8 cellular contexts compared by ENCODE assay signal in genomic region chr18:3455090-3455640, GRCh38. TPM values are rescaled to one million over a fixed set of nuclear protein-coding genes. Genes with fewer than 3 reads are reported as not detected.
DNase-seq lines count a peak whose midpoint lies in the region; ATAC-seq and TF ChIP-seq lines count a peak whose summit lies in the region.

No MANE protein-coding gene starts in this region.

- H3K4me3 ChIP-seq in AG10803 (ENCODE audit: low read length) (peak overlapping the region; percentile 48), Loucy (ENCODE audit: low read length, poor library complexity, severe bottlenecking) (peak overlapping the region; percentile 92)
- H3K4me3 ChIP-seq in effector memory CD4-positive, alpha-beta T cell (ENCODE audit: insufficient read depth, low read depth, low read length, poor library complexity, severe bottlenecking) = no peak overlapping the region

- intact Hi-C loops in dendritic cell treated with granulocyte-macrophage colony-stimulating factor and Interleukin-4, amounts not matched to agents 40 ng/mL and 50 ng/mL, for 4 days (cut with micrococcal nuclease) = loop anchor here (10.0 kb wide), 1 partner anchor 420 kb away; no protein-coding TSS in a partner anchor
- intact Hi-C loops in natural killer cell (cut with micrococcal nuclease) = loop anchor here (1.0 to 10.0 kb wide), 3 partner anchors 74 to 211 kb away; no protein-coding TSS in a partner anchor

- no peak for TF ChIP-seq CTCF in AG10803 (conservative IDR thresholded peaks at IDR 0.05; ENCODE audit: low read length)
- TF ChIP-seq CTCF in Loucy (conservative IDR thresholded peaks at IDR 0.05; ENCODE audit: low read length) = 0 out of 2 replicates have a peak, but pooled peaks have one; percentile 8
- peak; percentile 46 for TF ChIP-seq CTCF in natural killer cell (IDR thresholded peaks at IDR 0.05)

- peaks cover 64% of the 10 kb centered on the region for H3K36me3 Mint-ChIP-seq in dendritic cell treated with granulocyte-macrophage colony-stimulating factor and Interleukin-4, amounts not matched to agents 40 ng/mL and 50 ng/mL, for 4 days (ENCODE audit: low read depth)
- peaks cover 6% of the 10 kb centered on the region for H3K36me3 Mint-ChIP-seq in natural killer cell

- H3K27ac Mint-ChIP-seq in dendritic cell treated with granulocyte-macrophage colony-stimulating factor and Interleukin-4, amounts not matched to agents 40 ng/mL and 50 ng/mL, for 4 days = peak overlapping the region; percentile 99
- peak overlapping the region; percentile 99 to 100 for H3K27ac Mint-ChIP-seq in natural killer cell

- H3F3A ChIP-seq in Loucy (ENCODE audit: low read depth) = no peaks in the 10 kb centered on the region

- no peak overlapping the region for H2AFZ ChIP-seq in Loucy (ENCODE audit: low read length)

- H3K27me3 ChIP-seq in Loucy (ENCODE audit: insufficient read depth, low read length, poor library complexity, severe bottlenecking) = no peaks in the 10 kb centered on the region
- H3K27me3 ChIP-seq in effector memory CD4-positive, alpha-beta T cell (replicated peaks; ENCODE audit: control insufficient read depth, insufficient read depth, low read length, poor library complexity, severe bottlenecking) = no peaks in the 10 kb centered on the region

- H3K4me3 Mint-ChIP-seq in dendritic cell treated with granulocyte-macrophage colony-stimulating factor and Interleukin-4, amounts not matched to agents 40 ng/mL and 50 ng/mL, for 4 days = no peak overlapping the region
- peak overlapping the region; percentile 97 for H3K4me3 Mint-ChIP-seq in natural killer cell

- no peaks in the 10 kb centered on the region for H3K9me3 ChIP-seq in Loucy (ENCODE audit: insufficient read depth, low read depth, low read length)
- H3K9me3 ChIP-seq in effector memory CD4-positive, alpha-beta T cell (ENCODE audit: control insufficient read depth, low read length) = no peaks in the 10 kb centered on the region

- peaks cover 34% of the 10 kb centered on the region for H3K4me1 Mint-ChIP-seq in dendritic cell treated with granulocyte-macrophage colony-stimulating factor and Interleukin-4, amounts not matched to agents 40 ng/mL and 50 ng/mL, for 4 days (ENCODE audit: low read depth)
- H3K4me1 Mint-ChIP-seq in natural killer cell = peaks cover 42 to 49% of the 10 kb centered on the region in 2 donors

- peaks cover 44% of the 10 kb centered on the region for H4K20me1 ChIP-seq in Loucy (ENCODE audit: insufficient read depth, low read length, poor library complexity, severe bottlenecking)

- ATAC-seq in natural killer cell (no peak), GM18873 (IDR thresholded peaks at IDR 0.05; ENCODE audit: low FRiP score, unreplicated experiment) (no peak), HG02870 (IDR thresholded peaks at IDR 0.05; ENCODE audit: unreplicated experiment) (no peak)

- H3K79me2 ChIP-seq in Loucy (ENCODE audit: insufficient read depth, low read length) = peaks cover 95% of the 10 kb centered on the region

- no peak for DNase-seq in AG10803 (ENCODE audit: low read depth)
- no peak for DNase-seq in natural killer cell
- DNase-seq in NCI-H510A (lab: John Stamatoyannopoulos, UW) = no peak
- no peak for DNase-seq in effector memory CD4-positive, alpha-beta T cell

- H3K4me2 ChIP-seq in Loucy (ENCODE audit: low read depth, low read length, poor library complexity, severe bottlenecking) = peak overlapping the region; percentile 95

- peaks cover 51% of the 10 kb centered on the region for H3K4me1 ChIP-seq in Loucy (ENCODE audit: insufficient read depth, low read length, poor library complexity, severe bottlenecking)
- peaks cover 31% of the 10 kb centered on the region for H3K4me1 ChIP-seq in effector memory CD4-positive, alpha-beta T cell (ENCODE audit: control insufficient read depth, insufficient read depth, low read length, poor library complexity, severe bottlenecking)

- H3K9me3 Mint-ChIP-seq in dendritic cell treated with granulocyte-macrophage colony-stimulating factor and Interleukin-4, amounts not matched to agents 40 ng/mL and 50 ng/mL, for 4 days = no peaks in the 10 kb centered on the region
- no peaks in the 10 kb centered on the region for H3K9me3 Mint-ChIP-seq in natural killer cell

- no peaks in the 10 kb centered on the region for H3K27me3 Mint-ChIP-seq in dendritic cell treated with granulocyte-macrophage colony-stimulating factor and Interleukin-4, amounts not matched to agents 40 ng/mL and 50 ng/mL, for 4 days
- no peaks in the 10 kb centered on the region for H3K27me3 Mint-ChIP-seq in natural killer cell (ENCODE audit: low read depth in 2 of 2)

- no peaks in the 10 kb centered on the region for H3K9me2 ChIP-seq in Loucy (replicated peaks; ENCODE audit: low read depth, low read length)

- peak overlapping the region; percentile 95 for H3K9ac ChIP-seq in Loucy (ENCODE audit: low read depth, low read length, poor library complexity, severe bottlenecking)

- peaks cover 38% of the 10 kb centered on the region for H3K36me3 ChIP-seq in Loucy (ENCODE audit: insufficient read depth, low read length)
- H3K36me3 ChIP-seq in effector memory CD4-positive, alpha-beta T cell (ENCODE audit: control insufficient read depth, insufficient read depth, low read length) = peaks cover 15% of the 10 kb centered on the region

- no peak overlapping the region for H3K27ac ChIP-seq in effector memory CD4-positive, alpha-beta T cell (ENCODE audit: insufficient read depth, low read length, poor library complexity, severe bottlenecking)

RNA-seq across cellular contexts. Expression of gene TGIF1, which starts 5.2 kb away (rescaled TPM):
- total RNA-seq in natural killer cell = 10 to 100 TPM; 57.5 to 74.7 (median 60.4) TPM
